9 cellular contexts compared by ENCODE assay signal in genomic region chr4:54384563-54384962, GRCh38.
DNase-seq lines count a peak whose midpoint lies in the region; ATAC-seq and TF ChIP-seq lines count a peak whose summit lies in the region.
"Had no signal": no experiment of that assay in that cellular context is flagged by ENCODE, and none has a peak within 500 bp of the region (broad histone marks: within the 10 kb centered on the region; RNA-seq: fewer than 3 reads in every experiment).

No MANE protein-coding gene starts in this region.

- no peak overlapping the region for H3K27ac Mint-ChIP-seq in T-helper 17 cell

- ATAC-seq in lung (ENCODE audit: insufficient read depth, low FRiP score) (no peak), GM19452 (IDR thresholded peaks at IDR 0.05; ENCODE audit: unreplicated experiment) (no peak), T-helper 17 cell (no peak)

- H3K9me3 ChIP-seq in lung (ENCODE audit: control insufficient read depth in 2 of 2, insufficient read depth in 1 of 2, low read length in 1 of 2), result peaks cover 0 to 2% of the 10 kb centered on the region in 2 donors
- no peaks in the 10 kb centered on the region for H3K9me3 ChIP-seq in T-helper 17 cell (ENCODE audit: control insufficient read depth, low read length, poor library complexity, severe bottlenecking)

- H3K4me1 ChIP-seq in lung (ENCODE audit: control insufficient read depth in 2 of 2, insufficient read depth in 2 of 2, low read length in 2 of 2), result peaks cover 0 to under 1% of the 10 kb centered on the region in 2 donors

- TF ChIP-seq CTCF in astrocyte of the spinal cord (IDR thresholded peaks at IDR 0.05; ENCODE audit: low read depth, low read length) (peak; percentile 50), lung (IDR thresholded peaks at IDR 0.05; ENCODE audit: control extremely low read depth, extremely low read depth) (peak; percentile 23)

- in situ Hi-C loops in astrocyte of the spinal cord (cut with HindIII; ENCODE audit: low sequenced_read_pairs), result no loop called here

- no peaks in the 10 kb centered on the region for H3K27me3 ChIP-seq in lung (ENCODE audit: control insufficient read depth, insufficient read depth)

- 33 to 36% methylated on average over 6 of the region's 6 CpGs for WGBS in lung, 2 donors

- no peak overlapping the region for H3K27ac ChIP-seq in lung (ENCODE audit: low read depth in 1 of 2, low read length in 1 of 2)

- no peak overlapping the region for H3K4me3 Mint-ChIP-seq in T-helper 17 cell
- H3K4me3 Mint-ChIP-seq: CD8-positive, alpha-beta memory T cell had no signal

- peaks cover 19% of the 10 kb centered on the region for H3K27me3 Mint-ChIP-seq in T-helper 17 cell

- DNase-seq in NCI-H82 (lab: John Stamatoyannopoulos, UW) (peak; percentile 0), NCI-H82 treated with DMSO at 0.1 percent for 48 hours (lab: John Stamatoyannopoulos, UW; ENCODE audit: unreplicated experiment) (no peak), NCI-H1436 (lab: John Stamatoyannopoulos, UW) (peak; percentile 34), astrocyte of the spinal cord (ENCODE audit: low read depth, low spot score) (peak; percentile 50), lung (ENCODE audit: low spot score) (no peak), T-helper 17 cell (no peak)
- DNase-seq in stimulated activated CD8-positive, alpha-beta memory T cell treated with anti-CD3 and anti-CD28 coated beads, Interleukin-4, amount 100 ng/mL, for 48 hours, result no peak

- peaks cover 4% of the 10 kb centered on the region for H3K36me3 Mint-ChIP-seq in T-helper 17 cell (ENCODE audit: low read depth)
- H3K36me3 Mint-ChIP-seq: CD8-positive, alpha-beta memory T cell had no signal

- H3K36me3 ChIP-seq in lung (ENCODE audit: control insufficient read depth in 2 of 2, insufficient read depth in 2 of 2, low read length in 2 of 2), result no peaks in the 10 kb centered on the region

- H3K4me1 Mint-ChIP-seq in T-helper 17 cell, result peaks cover 10% of the 10 kb centered on the region
- H3K4me1 Mint-ChIP-seq: CD8-positive, alpha-beta memory T cell had no signal

- no peak overlapping the region for H3K4me3 ChIP-seq in astrocyte of the spinal cord (ENCODE audit: low read depth, low read length)
- no peak overlapping the region for H3K4me3 ChIP-seq in lung

Comparison
In these comparisons a context has a peak if more than half of its experiments do, and no peak if none do; other contexts are left out.
1. DNase-seq: peak in NCI-H82 (single experiment), NCI-H1436 (single experiment) and astrocyte of the spinal cord (single experiment); none in NCI-H82 treated with DMSO at 0.1 percent for 48 hours (single experiment), lung (single experiment), stimulated activated CD8-positive, alpha-beta memory T cell treated with anti-CD3 and anti-CD28 coated beads, Interleukin-4, amount 100 ng/mL, for 48 hours (single experiment) and T-helper 17 cell (0 of 3).